19 cellular contexts compared by ENCODE assay signal in genomic region chr10:60089095-60089494, GRCh38.
DNase-seq lines count a peak whose midpoint lies in the region; ATAC-seq, FAIRE-seq and TF ChIP-seq lines count a peak whose summit lies in the region.
"Had no signal": no experiment of that assay in that cellular context is flagged by ENCODE, and none has a peak within 500 bp of the region (broad histone marks: within the 10 kb centered on the region; RNA-seq: fewer than 3 reads in every experiment).

No MANE protein-coding gene starts in this region.

- no peaks in the 10 kb centered on the region for H3K36me3 ChIP-seq in astrocyte (ENCODE audit: insufficient read depth, low read length)
- H3K36me3 ChIP-seq: adrenal gland; BLaER1 treated with 17β-estradiol and CSF1 and Interleukin-3, amounts not matched to agents 10 nM and 100 nM had no signal

- FAIRE-seq in astrocyte (lab: Jason Lieb, UNC), result no peak

- no peaks in the 10 kb centered on the region for H3K4me1 Mint-ChIP-seq in astrocyte (ENCODE audit: low read depth, unreplicated experiment)
- H3K4me1 Mint-ChIP-seq in activated CD8-positive, alpha-beta T cell treated with anti-CD3 and anti-CD28 coated beads, Interleukin-2, amount 10 ng/mL, durations not matched to agents 7 days and 5 days (ENCODE audit: low read depth), result no peaks in the 10 kb centered on the region
- H3K4me1 Mint-ChIP-seq: activated CD4-positive, alpha-beta T cell treated with anti-CD3 and anti-CD28 coated beads for 36 hours had no signal

- no peak overlapping the region for H3K4me2 ChIP-seq in astrocyte (ENCODE audit: low read length)
- H3K4me2 ChIP-seq: BLaER1 treated with 17β-estradiol and CSF1 and Interleukin-3, amounts not matched to agents 10 nM and 100 nM had no signal

- no peaks in the 10 kb centered on the region for H3K4me1 ChIP-seq in astrocyte (ENCODE audit: insufficient read depth, low read length)
- H3K4me1 ChIP-seq: adrenal gland, gastrocnemius medialis had no signal

- no peaks in the 10 kb centered on the region for H3K9me3 Mint-ChIP-seq in astrocyte (ENCODE audit: unreplicated experiment)
- H3K9me3 Mint-ChIP-seq in activated CD8-positive, alpha-beta T cell treated with anti-CD3 and anti-CD28 coated beads, Interleukin-2, amount 10 ng/mL, durations not matched to agents 7 days and 5 days (ENCODE audit: insufficient read depth), result no peaks in the 10 kb centered on the region

- no peaks in the 10 kb centered on the region for H4K20me1 ChIP-seq in astrocyte (ENCODE audit: insufficient read depth, low read length)
- H4K20me1 ChIP-seq: BLaER1 treated with 17β-estradiol and CSF1 and Interleukin-3, amounts not matched to agents 10 nM and 100 nM had no signal

- H2AFZ ChIP-seq in astrocyte (ENCODE audit: low read depth, low read length), result no peak overlapping the region

- no peak for ATAC-seq in activated CD8-positive, alpha-beta T cell treated with anti-CD3 and anti-CD28 coated beads, Interleukin-2, amount 10 ng/mL, durations not matched to agents 7 days and 5 days
- ATAC-seq: activated CD4-positive, alpha-beta T cell treated with anti-CD3 and anti-CD28 coated beads for 36 hours; gastrocnemius medialis had no signal

- POLR2A ChIA-PET in activated CD8-positive, alpha-beta T cell treated with anti-CD3 and anti-CD28 coated beads, Interleukin-2, amount 10 ng/mL, durations not matched to agents 7 days and 5 days (lab: Charles Lee), result no interaction called here

- H3K36me3 Mint-ChIP-seq in astrocyte (ENCODE audit: low read depth, unreplicated experiment), result no peaks in the 10 kb centered on the region
- no peaks in the 10 kb centered on the region for H3K36me3 Mint-ChIP-seq in activated CD8-positive, alpha-beta T cell treated with anti-CD3 and anti-CD28 coated beads, Interleukin-2, amount 10 ng/mL, durations not matched to agents 7 days and 5 days (ENCODE audit: low read depth)

- CTCF ChIA-PET in activated CD8-positive, alpha-beta T cell treated with anti-CD3 and anti-CD28 coated beads, Interleukin-2, amount 10 ng/mL, durations not matched to agents 7 days and 5 days (lab: Charles Lee), result interaction anchor here (0.6 kb wide), 1 partner anchor 15 kb away, joined by 3 read pairs; no protein-coding TSS in a partner anchor

- peak; percentile 18 for DNase-seq in NOMO-1 treated with DMSO at 0.1 percent for 48 hours (lab: John Stamatoyannopoulos, UW; ENCODE audit: unreplicated experiment)
- no peak for DNase-seq in NOMO-1 treated with dmso at 0.1 percent for 144 hours (lab: John Stamatoyannopoulos, UW; ENCODE audit: unreplicated experiment)
- DNase-seq in astrocyte (ENCODE audit: low read depth), result peak; percentile 31
- DNase-seq in kidney tubule cell (ENCODE audit: low spot score), result peak; percentile 76
- no peak for DNase-seq in stimulated activated CD8-positive, alpha-beta memory T cell treated with anti-CD3 and anti-CD28 coated beads, Interleukin-4, amount 100 ng/mL, for 48 hours
- no peak for DNase-seq in activated CD8-positive, alpha-beta T cell treated with anti-CD3 and anti-CD28 coated beads, Interleukin-2, amount 10 ng/mL, durations not matched to agents 7 days and 5 days
- no peak for DNase-seq in T-helper 1 cell
- DNase-seq in GM19240 (ENCODE audit: insufficient read length, low spot score), result no peak
- DNase-seq: activated CD4-positive, alpha-beta T cell treated with anti-CD3 and anti-CD28 coated beads for 36 hours; activated effector memory CD4-positive, alpha-beta T cell treated with Interleukin-2 at 50 U/mL for 16 hours; adrenal gland; gastrocnemius medialis; left ventricle myocardium inferior; MV-4-11; NCI-H1930; SIG-M5; T-helper 2 cell had no signal

- no peaks in the 10 kb centered on the region for H3K27me3 Mint-ChIP-seq in astrocyte (ENCODE audit: low read depth, unreplicated experiment)
- no peaks in the 10 kb centered on the region for H3K27me3 Mint-ChIP-seq in activated CD8-positive, alpha-beta T cell treated with anti-CD3 and anti-CD28 coated beads, Interleukin-2, amount 10 ng/mL, durations not matched to agents 7 days and 5 days (ENCODE audit: low read depth)
- H3K27me3 Mint-ChIP-seq: activated CD4-positive, alpha-beta T cell treated with anti-CD3 and anti-CD28 coated beads for 36 hours had no signal

- no peaks in the 10 kb centered on the region for H3K9me3 ChIP-seq in astrocyte (ENCODE audit: insufficient read depth, low read depth, low read length)
- H3K9me3 ChIP-seq: adrenal gland; BLaER1 treated with 17β-estradiol and CSF1 and Interleukin-3, amounts not matched to agents 10 nM and 100 nM; gastrocnemius medialis; left ventricle myocardium inferior had no signal

- H3K79me2 ChIP-seq in astrocyte (ENCODE audit: insufficient read depth, low read length), result no peaks in the 10 kb centered on the region

- no peak for TF ChIP-seq CTCF in astrocyte (IDR thresholded peaks at IDR 0.05; ENCODE audit: insufficient read depth, low read depth, low read length)

- H3K27me3 ChIP-seq in astrocyte (ENCODE audit: insufficient read depth, low read length), result no peaks in the 10 kb centered on the region
- H3K27me3 ChIP-seq: adrenal gland; BLaER1 treated with 17β-estradiol and CSF1 and Interleukin-3, amounts not matched to agents 10 nM and 100 nM; gastrocnemius medialis had no signal

- no peak overlapping the region for H3K9ac ChIP-seq in astrocyte (ENCODE audit: low read length)
- H3K9ac ChIP-seq: BLaER1 treated with 17β-estradiol and CSF1 and Interleukin-3, amounts not matched to agents 10 nM and 100 nM had no signal

- H3K27ac ChIP-seq in astrocyte (ENCODE audit: low read depth, low read length), result no peak overlapping the region
- H3K27ac ChIP-seq: 22Rv1; adrenal gland; BLaER1 treated with 17β-estradiol and CSF1 and Interleukin-3, amounts not matched to agents 10 nM and 100 nM; gastrocnemius medialis; left ventricle myocardium inferior had no signal

- H3K4me3 Mint-ChIP-seq in astrocyte (ENCODE audit: unreplicated experiment), result no peak overlapping the region
- no peak overlapping the region for H3K4me3 Mint-ChIP-seq in activated CD8-positive, alpha-beta T cell treated with anti-CD3 and anti-CD28 coated beads, Interleukin-2, amount 10 ng/mL, durations not matched to agents 7 days and 5 days
- H3K4me3 Mint-ChIP-seq: activated CD4-positive, alpha-beta T cell treated with anti-CD3 and anti-CD28 coated beads for 36 hours had no signal

- no peak overlapping the region for H3K4me3 ChIP-seq in astrocyte (ENCODE audit: insufficient read depth, low read depth, low read length)
- H3K4me3 ChIP-seq: adrenal gland; BLaER1 treated with 17β-estradiol and CSF1 and Interleukin-3, amounts not matched to agents 10 nM and 100 nM; gastrocnemius medialis; left ventricle myocardium inferior had no signal

- H3K27ac Mint-ChIP-seq in astrocyte (ENCODE audit: unreplicated experiment), result no peak overlapping the region
- H3K27ac Mint-ChIP-seq in activated CD8-positive, alpha-beta T cell treated with anti-CD3 and anti-CD28 coated beads, Interleukin-2, amount 10 ng/mL, durations not matched to agents 7 days and 5 days, result no peak overlapping the region
- H3K27ac Mint-ChIP-seq: activated CD4-positive, alpha-beta T cell treated with anti-CD3 and anti-CD28 coated beads for 36 hours had no signal

Comparison
In these comparisons a context has a peak if more than half of its experiments do, and no peak if none do; other contexts are left out.
1. DNase-seq: peak in NOMO-1 treated with DMSO at 0.1 percent for 48 hours (single experiment), astrocyte (single experiment) and kidney tubule cell (single experiment); none in NOMO-1 treated with dmso at 0.1 percent for 144 hours (single experiment), stimulated activated CD8-positive, alpha-beta memory T cell treated with anti-CD3 and anti-CD28 coated beads, Interleukin-4, amount 100 ng/mL, for 48 hours (single experiment), activated CD8-positive, alpha-beta T cell treated with anti-CD3 and anti-CD28 coated beads, Interleukin-2, amount 10 ng/mL, durations not matched to agents 7 days and 5 days (single experiment), T-helper 1 cell (0 of 5) and GM19240 (single experiment).